Comparison of ENCODE assay signal across 1 cellular context in the genomic region with DNA sequence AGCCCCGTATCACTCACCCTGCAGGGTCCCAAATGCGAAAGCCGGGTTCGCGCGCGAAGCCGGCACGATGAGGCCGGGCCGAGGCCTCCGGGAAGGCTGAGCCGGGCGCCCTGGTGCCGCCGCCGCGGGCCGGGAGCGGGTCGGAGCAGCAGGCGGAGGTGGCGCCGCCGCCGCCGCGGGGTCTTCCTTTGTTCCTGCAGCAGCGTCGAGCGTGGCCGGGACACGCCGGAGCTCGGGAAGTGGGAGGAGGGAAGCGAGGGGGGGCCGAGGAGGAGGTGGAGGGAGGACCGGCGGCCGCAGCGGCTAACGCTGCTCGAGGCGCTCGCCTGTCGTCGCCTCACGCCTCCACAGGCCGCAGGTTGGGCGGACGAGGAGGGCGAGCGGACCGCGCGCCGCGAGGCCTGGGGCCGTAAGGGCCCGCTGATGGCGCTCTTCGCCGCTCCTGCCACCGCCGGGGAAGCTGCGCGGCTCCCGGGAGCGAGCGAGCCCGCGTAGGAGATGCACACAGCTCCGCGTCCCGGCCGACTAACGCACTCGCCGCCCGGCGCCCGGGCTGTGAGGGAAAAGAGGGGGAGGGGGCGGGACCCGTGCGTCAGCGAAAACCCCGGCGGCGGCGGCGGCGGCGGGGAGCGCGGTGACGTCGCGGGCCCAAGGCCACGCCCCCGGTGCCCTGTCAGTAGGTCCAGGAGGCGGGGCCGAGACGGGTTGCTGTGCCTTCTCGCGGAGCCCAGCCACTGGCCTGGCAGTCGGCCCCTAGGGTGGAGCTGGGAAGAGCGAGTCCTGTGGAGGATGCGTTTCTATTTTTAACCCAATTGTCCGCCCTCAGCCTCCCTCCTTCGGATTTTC.
TF ChIP-seq lines count a peak whose summit lies in the region.

Gene ZFAND5, minus strand, starts transcription at position 530 of the 846 bp plus-strand sequence. CDS start 4,430 bp downstream, outside the sequence.

TF ChIP-seq in WTC11, 78 proteins besides CTCF, POLR2A, EP300 and RAD21 (continued from another document and continues in another):
- TF ChIP-seq, protein P1, sequence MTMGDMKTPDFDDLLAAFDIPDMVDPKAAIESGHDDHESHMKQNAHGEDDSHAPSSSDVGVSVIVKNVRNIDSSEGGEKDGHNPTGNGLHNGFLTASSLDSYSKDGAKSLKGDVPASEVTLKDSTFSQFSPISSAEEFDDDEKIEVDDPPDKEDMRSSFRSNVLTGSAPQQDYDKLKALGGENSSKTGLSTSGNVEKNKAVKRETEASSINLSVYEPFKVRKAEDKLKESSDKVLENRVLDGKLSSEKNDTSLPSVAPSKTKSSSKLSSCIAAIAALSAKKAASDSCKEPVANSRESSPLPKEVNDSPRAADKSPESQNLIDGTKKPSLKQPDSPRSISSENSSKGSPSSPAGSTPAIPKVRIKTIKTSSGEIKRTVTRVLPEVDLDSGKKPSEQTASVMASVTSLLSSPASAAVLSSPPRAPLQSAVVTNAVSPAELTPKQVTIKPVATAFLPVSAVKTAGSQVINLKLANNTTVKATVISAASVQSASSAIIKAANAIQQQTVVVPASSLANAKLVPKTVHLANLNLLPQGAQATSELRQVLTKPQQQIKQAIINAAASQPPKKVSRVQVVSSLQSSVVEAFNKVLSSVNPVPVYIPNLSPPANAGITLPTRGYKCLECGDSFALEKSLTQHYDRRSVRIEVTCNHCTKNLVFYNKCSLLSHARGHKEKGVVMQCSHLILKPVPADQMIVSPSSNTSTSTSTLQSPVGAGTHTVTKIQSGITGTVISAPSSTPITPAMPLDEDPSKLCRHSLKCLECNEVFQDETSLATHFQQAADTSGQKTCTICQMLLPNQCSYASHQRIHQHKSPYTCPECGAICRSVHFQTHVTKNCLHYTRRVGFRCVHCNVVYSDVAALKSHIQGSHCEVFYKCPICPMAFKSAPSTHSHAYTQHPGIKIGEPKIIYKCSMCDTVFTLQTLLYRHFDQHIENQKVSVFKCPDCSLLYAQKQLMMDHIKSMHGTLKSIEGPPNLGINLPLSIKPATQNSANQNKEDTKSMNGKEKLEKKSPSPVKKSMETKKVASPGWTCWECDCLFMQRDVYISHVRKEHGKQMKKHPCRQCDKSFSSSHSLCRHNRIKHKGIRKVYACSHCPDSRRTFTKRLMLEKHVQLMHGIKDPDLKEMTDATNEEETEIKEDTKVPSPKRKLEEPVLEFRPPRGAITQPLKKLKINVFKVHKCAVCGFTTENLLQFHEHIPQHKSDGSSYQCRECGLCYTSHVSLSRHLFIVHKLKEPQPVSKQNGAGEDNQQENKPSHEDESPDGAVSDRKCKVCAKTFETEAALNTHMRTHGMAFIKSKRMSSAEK (CRISPR knock-in tag; IDR thresholded peaks at IDR 0.05; ENCODE audit: borderline replicate concordance), result no peak
- no peak for TF ChIP-seq JAZF1 (CRISPR knock-in tag; IDR thresholded peaks at IDR 0.05)
- peak; percentile 82; the same call in 1 of the 2 replicates for TF ChIP-seq PREB (CRISPR knock-in tag; IDR thresholded peaks at IDR 0.05; ENCODE audit: borderline replicate concordance)
- peak; percentile 89 for TF ChIP-seq CBFB (CRISPR knock-in tag; IDR thresholded peaks at IDR 0.05; ENCODE audit: low read depth)
- no peak for TF ChIP-seq GRHL2 (CRISPR knock-in tag; IDR thresholded peaks at IDR 0.05; ENCODE audit: insufficient replicate concordance, severe bottlenecking)
- TF ChIP-seq, protein P2, sequence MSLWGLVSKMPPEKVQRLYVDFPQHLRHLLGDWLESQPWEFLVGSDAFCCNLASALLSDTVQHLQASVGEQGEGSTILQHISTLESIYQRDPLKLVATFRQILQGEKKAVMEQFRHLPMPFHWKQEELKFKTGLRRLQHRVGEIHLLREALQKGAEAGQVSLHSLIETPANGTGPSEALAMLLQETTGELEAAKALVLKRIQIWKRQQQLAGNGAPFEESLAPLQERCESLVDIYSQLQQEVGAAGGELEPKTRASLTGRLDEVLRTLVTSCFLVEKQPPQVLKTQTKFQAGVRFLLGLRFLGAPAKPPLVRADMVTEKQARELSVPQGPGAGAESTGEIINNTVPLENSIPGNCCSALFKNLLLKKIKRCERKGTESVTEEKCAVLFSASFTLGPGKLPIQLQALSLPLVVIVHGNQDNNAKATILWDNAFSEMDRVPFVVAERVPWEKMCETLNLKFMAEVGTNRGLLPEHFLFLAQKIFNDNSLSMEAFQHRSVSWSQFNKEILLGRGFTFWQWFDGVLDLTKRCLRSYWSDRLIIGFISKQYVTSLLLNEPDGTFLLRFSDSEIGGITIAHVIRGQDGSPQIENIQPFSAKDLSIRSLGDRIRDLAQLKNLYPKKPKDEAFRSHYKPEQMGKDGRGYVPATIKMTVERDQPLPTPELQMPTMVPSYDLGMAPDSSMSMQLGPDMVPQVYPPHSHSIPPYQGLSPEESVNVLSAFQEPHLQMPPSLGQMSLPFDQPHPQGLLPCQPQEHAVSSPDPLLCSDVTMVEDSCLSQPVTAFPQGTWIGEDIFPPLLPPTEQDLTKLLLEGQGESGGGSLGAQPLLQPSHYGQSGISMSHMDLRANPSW (CRISPR knock-in tag; conservative IDR thresholded peaks at IDR 0.05; ENCODE audit: low read depth), result no peak
- TF ChIP-seq ZNF425 (CRISPR knock-in tag; conservative IDR thresholded peaks at IDR 0.05), result no peak
- TF ChIP-seq HMGA2 (CRISPR knock-in tag; IDR thresholded peaks at IDR 0.05), result no peak
- no peak for TF ChIP-seq TP53 (CRISPR knock-in tag; IDR thresholded peaks at IDR 0.05)
- no peak for TF ChIP-seq ZMAT4 (CRISPR knock-in tag; IDR thresholded peaks at IDR 0.05)
- TF ChIP-seq, protein P3, sequence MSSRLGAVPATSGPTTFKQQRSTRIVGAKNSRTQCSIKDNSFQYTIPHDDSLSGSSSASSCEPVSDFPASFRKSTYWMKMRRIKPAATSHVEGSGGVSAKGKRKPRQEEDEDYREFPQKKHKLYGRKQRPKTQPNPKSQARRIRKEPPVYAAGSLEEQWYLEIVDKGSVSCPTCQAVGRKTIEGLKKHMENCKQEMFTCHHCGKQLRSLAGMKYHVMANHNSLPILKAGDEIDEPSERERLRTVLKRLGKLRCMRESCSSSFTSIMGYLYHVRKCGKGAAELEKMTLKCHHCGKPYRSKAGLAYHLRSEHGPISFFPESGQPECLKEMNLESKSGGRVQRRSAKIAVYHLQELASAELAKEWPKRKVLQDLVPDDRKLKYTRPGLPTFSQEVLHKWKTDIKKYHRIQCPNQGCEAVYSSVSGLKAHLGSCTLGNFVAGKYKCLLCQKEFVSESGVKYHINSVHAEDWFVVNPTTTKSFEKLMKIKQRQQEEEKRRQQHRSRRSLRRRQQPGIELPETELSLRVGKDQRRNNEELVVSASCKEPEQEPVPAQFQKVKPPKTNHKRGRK (CRISPR knock-in tag; IDR thresholded peaks at IDR 0.05; ENCODE audit: borderline replicate concordance), result no peak
- TF ChIP-seq CREM (CRISPR knock-in tag; IDR thresholded peaks at IDR 0.05), result peak; percentile 71
- peak; percentile 74; the same call in 1 of the 2 replicates for TF ChIP-seq ZNF138 (CRISPR knock-in tag; conservative IDR thresholded peaks at IDR 0.05)
- no peak for TF ChIP-seq ZNF416 (CRISPR knock-in tag; IDR thresholded peaks at IDR 0.05)
- no peak for TF ChIP-seq CDX4 (CRISPR knock-in tag; IDR thresholded peaks at IDR 0.05; ENCODE audit: borderline replicate concordance)
- TF ChIP-seq, protein P4, sequence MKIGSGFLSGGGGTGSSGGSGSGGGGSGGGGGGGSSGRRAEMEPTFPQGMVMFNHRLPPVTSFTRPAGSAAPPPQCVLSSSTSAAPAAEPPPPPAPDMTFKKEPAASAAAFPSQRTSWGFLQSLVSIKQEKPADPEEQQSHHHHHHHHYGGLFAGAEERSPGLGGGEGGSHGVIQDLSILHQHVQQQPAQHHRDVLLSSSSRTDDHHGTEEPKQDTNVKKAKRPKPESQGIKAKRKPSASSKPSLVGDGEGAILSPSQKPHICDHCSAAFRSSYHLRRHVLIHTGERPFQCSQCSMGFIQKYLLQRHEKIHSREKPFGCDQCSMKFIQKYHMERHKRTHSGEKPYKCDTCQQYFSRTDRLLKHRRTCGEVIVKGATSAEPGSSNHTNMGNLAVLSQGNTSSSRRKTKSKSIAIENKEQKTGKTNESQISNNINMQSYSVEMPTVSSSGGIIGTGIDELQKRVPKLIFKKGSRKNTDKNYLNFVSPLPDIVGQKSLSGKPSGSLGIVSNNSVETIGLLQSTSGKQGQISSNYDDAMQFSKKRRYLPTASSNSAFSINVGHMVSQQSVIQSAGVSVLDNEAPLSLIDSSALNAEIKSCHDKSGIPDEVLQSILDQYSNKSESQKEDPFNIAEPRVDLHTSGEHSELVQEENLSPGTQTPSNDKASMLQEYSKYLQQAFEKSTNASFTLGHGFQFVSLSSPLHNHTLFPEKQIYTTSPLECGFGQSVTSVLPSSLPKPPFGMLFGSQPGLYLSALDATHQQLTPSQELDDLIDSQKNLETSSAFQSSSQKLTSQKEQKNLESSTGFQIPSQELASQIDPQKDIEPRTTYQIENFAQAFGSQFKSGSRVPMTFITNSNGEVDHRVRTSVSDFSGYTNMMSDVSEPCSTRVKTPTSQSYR (CRISPR knock-in tag; IDR thresholded peaks at IDR 0.05), result peak; percentile 47; the same call in 1 of the 2 replicates
- no peak for TF ChIP-seq ZNF396 (CRISPR knock-in tag; IDR thresholded peaks at IDR 0.05; ENCODE audit: borderline replicate concordance)
- no peak for TF ChIP-seq RORB (CRISPR knock-in tag; IDR thresholded peaks at IDR 0.05)
- TF ChIP-seq ELF4 (CRISPR knock-in tag; IDR thresholded peaks at IDR 0.05; ENCODE audit: low read depth), result 0 out of 2 replicates have a peak, but pooled peaks have one; percentile 50
- no peak for TF ChIP-seq TCF7 (CRISPR knock-in tag; IDR thresholded peaks at IDR 0.05; ENCODE audit: low read depth)
- TF ChIP-seq MLX (CRISPR knock-in tag; IDR thresholded peaks at IDR 0.05), result peak; percentile 80; the same call in 1 of the 2 replicates
- TF ChIP-seq SOX15 (CRISPR knock-in tag; IDR thresholded peaks at IDR 0.05), result no peak
- TF ChIP-seq PRDM15 (CRISPR knock-in tag; IDR thresholded peaks at IDR 0.05), result no peak
